In genomic region chr1:24488159-24488558, GRCh38 we compare ENCODE assay signal across 8 cellular contexts. TPM values are rescaled to one million over a fixed set of nuclear protein-coding genes. Genes with fewer than 3 reads are reported as not detected.
A peak's percentile ranks its signal among the peaks of the same experiment; 100 is the strongest.
DNase-seq lines count a peak whose midpoint lies in the region; ATAC-seq, FAIRE-seq and TF ChIP-seq lines count a peak whose summit lies in the region.
"Not testable (repeated sequence)": the region's sequence is repeated elsewhere in the genome, so short reads cannot be mapped to it uniquely, and the experiment has no call there.

No MANE protein-coding gene starts in this region.

- not testable (repeated sequence) for H3K9me1 ChIP-seq in K562 (ENCODE audit: control insufficient read depth, insufficient read depth, low read length)

- H3K9me3 Mint-ChIP-seq in naive thymus-derived CD4-positive, alpha-beta T cell = not testable (repeated sequence)

- H3K4me1 Mint-ChIP-seq in naive thymus-derived CD4-positive, alpha-beta T cell = peaks cover 41 to 89% (median 71%) of the 10 kb centered on the region in 7 donors

- peaks cover 15% of the 10 kb centered on the region for H3K9me3 ChIP-seq in K562 (replicated peaks; ENCODE audit: control insufficient read depth, insufficient read depth, low read depth, low read length)
- H3K9me3 ChIP-seq in naive thymus-derived CD4-positive, alpha-beta T cell (ENCODE audit: control insufficient read depth in 2 of 3, low read length in 3 of 3) = not testable (repeated sequence)

- not testable (repeated sequence) for TF ChIP-seq POLR2A in K562 (conservative IDR thresholded peaks at IDR 0.05)

- H3K27me3 Mint-ChIP-seq in naive thymus-derived CD4-positive, alpha-beta T cell = not testable (repeated sequence)

- FAIRE-seq in K562 (lab: Jason Lieb, UNC) = not testable (repeated sequence)

- ATAC-seq in K562 = not testable (repeated sequence)
- ATAC-seq in naive thymus-derived CD4-positive, alpha-beta T cell = peak; percentile 31
- ATAC-seq in stimulated activated naive CD8-positive, alpha-beta T cell treated with anti-CD3 and anti-CD28 coated beads, Interleukin-15, Interleukin-2, amounts not matched to agents 100 U/mL and 50 U/mL, for 24 hours = peak; percentile 80

- TF ChIP-seq RAD21 in K562 (CRISPR knock-in tag; conservative IDR thresholded peaks at IDR 0.05 in 1 of 2, IDR thresholded peaks at IDR 0.05 in 1 of 2) = not testable (repeated sequence)

- H3K79me2 ChIP-seq in K562 (ENCODE audit: control insufficient read depth, insufficient read depth, low read length) = not testable (repeated sequence)

- DNase-seq in GM12865 (ENCODE audit: low read depth) = peak; percentile 30
- DNase-seq in activated CD4-positive, alpha-beta T cell treated with anti-CD3 and anti-CD28 coated beads for 1 hour = peak; percentile 39
- peak; percentile 64 for DNase-seq in activated CD8-positive, alpha-beta memory T cell treated with anti-CD3 and anti-CD28 coated beads, Interleukin-2, amount 50 U/mL, for 24 hours (ENCODE audit: extremely low read depth)
- DNase-seq in activated T-helper 9 cell treated with anti-CD3 and anti-CD28 coated beads, Interleukin-2, amount 50 U/mL, for 16 hours (ENCODE audit: low read depth) = peak; percentile 58
- DNase-seq in K562 (ENCODE audit: extremely low read depth in 1 of 4, low spot score in 3 of 4) = not testable (repeated sequence)
- peak in 3 of 9 donors; percentile 31 to 77 (median 60) for DNase-seq in naive thymus-derived CD4-positive, alpha-beta T cell
- DNase-seq in stimulated activated CD4-positive, alpha-beta T cell treated with anti-CD3 and anti-CD28 coated beads, Interleukin-4, amount 100 ng/mL, for 24 hours = peak; percentile 84
- DNase-seq in stimulated activated naive CD8-positive, alpha-beta T cell treated with anti-CD3 and anti-CD28 coated beads, Interleukin-15, Interleukin-2, amounts not matched to agents 100 U/mL and 50 U/mL, for 24 hours = peak; percentile 67

- intact Hi-C loops in K562 (cut with micrococcal nuclease) = loop anchor here (5.0 kb wide), 1 partner anchor 39 kb away; no protein-coding TSS in a partner anchor
- intact Hi-C loops in naive thymus-derived CD4-positive, alpha-beta T cell (cut with micrococcal nuclease) = not testable (repeated sequence)

- not testable (repeated sequence) for H3K27me3 ChIP-seq in K562 (ENCODE audit: control insufficient read depth in 2 of 2, insufficient read depth in 2 of 2, low read length in 2 of 2); naive thymus-derived CD4-positive, alpha-beta T cell (ENCODE audit: control insufficient read depth in 2 of 2, insufficient read depth in 2 of 2, low read length in 2 of 2)

- TF ChIP-seq EP300 in K562 (IDR thresholded peaks at IDR 0.05; ENCODE audit: low read length) = not testable (repeated sequence)

- H2AFZ ChIP-seq in K562 (ENCODE audit: low read depth, low read length) = not testable (repeated sequence)

- H3K36me3 Mint-ChIP-seq in naive thymus-derived CD4-positive, alpha-beta T cell = peaks cover 3 to 34% (median 10%) of the 10 kb centered on the region in 5 donors

- BruUV-seq in K562 (replicated peaks; lab: Mats Ljungman, UMichigan) = not testable (repeated sequence)

- not testable (repeated sequence) for H3K27ac ChIP-seq in K562 (ENCODE audit: extremely low read depth, low read depth, low read length)
- peak overlapping the region; percentile 76 for H3K27ac ChIP-seq in naive thymus-derived CD4-positive, alpha-beta T cell (ENCODE audit: low read depth, low read length)

- peak overlapping the region; percentile 78 to 99 (median 90) for H3K27ac Mint-ChIP-seq in naive thymus-derived CD4-positive, alpha-beta T cell

- POLR2A ChIA-PET in K562 (lab: Yijun Ruan, JAX) = not testable (repeated sequence)
- POLR2A ChIA-PET in naive thymus-derived CD4-positive, alpha-beta T cell (lab: Charles Lee) = interaction anchor here (0.6 to 21.4 kb wide), 4 partner anchors 15 to 37 kb away, joined by 3 to 929 read pairs (median 11); partner anchors contain the start of gene RCAN3

- H3K4me3 ChIP-seq in GM12865 (ENCODE audit: low read depth, low read length); K562; naive thymus-derived CD4-positive, alpha-beta T cell (ENCODE audit: low read length): not testable (repeated sequence)

- 18% methylated on average over 7 of the region's 7 CpGs for WGBS in K562 (ENCODE audit: insufficient coverage, low coverage, missing lambda C conversion rate)

- in situ Hi-C loops in K562 (cut with MboI) = not testable (repeated sequence)

- H3K4me3 Mint-ChIP-seq in naive thymus-derived CD4-positive, alpha-beta T cell = peak overlapping the region in 9 of 10 donors; percentile 20 to 76 (median 65)

- H3K4me2 ChIP-seq in K562 (ENCODE audit: insufficient read depth, low read length) = not testable (repeated sequence)

- not testable (repeated sequence) for H4K20me1 ChIP-seq in K562 (replicated peaks; ENCODE audit: control insufficient read depth, insufficient read depth, low read length)

- H3K36me3 ChIP-seq in K562 (ENCODE audit: control insufficient read depth, insufficient read depth, low read length); naive thymus-derived CD4-positive, alpha-beta T cell (ENCODE audit: control insufficient read depth in 2 of 3, insufficient read depth in 3 of 3, low read length in 3 of 3): not testable (repeated sequence)

- not testable (repeated sequence) for H3K4me1 ChIP-seq in K562 (replicated peaks in 1 of 2; ENCODE audit: control insufficient read depth in 2 of 2, insufficient read depth in 2 of 2, low read length in 2 of 2)
- H3K4me1 ChIP-seq in naive thymus-derived CD4-positive, alpha-beta T cell (ENCODE audit: control insufficient read depth in 2 of 2, insufficient read depth in 2 of 2, low read length in 2 of 2) = peaks cover 35 to 65% of the 10 kb centered on the region in 2 donors

- not testable (repeated sequence) for TF ChIP-seq CTCF in GM12865 (IDR thresholded peaks at IDR 0.05; ENCODE audit: insufficient read depth, low read depth, low read length, missing control alignments); K562 (IDR thresholded peaks at IDR 0.05 in 2 of 3, conservative IDR thresholded peaks at IDR 0.05 in 1 of 3; ENCODE audit: insufficient read depth in 2 of 3, low read depth in 1 of 3, low read length in 3 of 3)

- H3K9ac ChIP-seq in K562 (ENCODE audit: insufficient read depth in 1 of 2, low read depth in 2 of 2, low read length in 2 of 2) = not testable (repeated sequence)

- CTCF ChIA-PET in K562 (lab: Yijun Ruan, JAX; ENCODE audit: low intra/inter-chr PET ratio) = not testable (repeated sequence)
- CTCF ChIA-PET in naive thymus-derived CD4-positive, alpha-beta T cell (lab: Charles Lee) = interaction anchor here (1.8 to 4.1 kb wide), 3 partner anchors 13 to 73 kb away, joined by 4 to 38 read pairs (median 13); partner anchors contain the start of genes NIPAL3 and RCAN3

TF ChIP-seq in K562, 482 proteins besides CTCF, POLR2A, EP300 and RAD21:
- TF ChIP-seq ARID1B (IDR thresholded peaks at IDR 0.05) (0 out of 2 replicates have a peak, but pooled peaks have one; percentile 14), CBFA2T3 (IDR thresholded peaks at IDR 0.05) (peak; percentile 54)
TF ChIP-seq in K562: peak in this region for 2; not testable (repeated sequence) for 480.

RNA-seq across cellular contexts. Expression of gene RCAN3, which starts 14.5 kb away (rescaled TPM):
- 0.09 and 0.51 TPM in 2 replicates for total RNA-seq in K562 (2011; cell fraction: chromatin; rRNA removed; ENCODE audit: low replicate concordance)
- total RNA-seq in K562 (2011; cell fraction: nucleolus; rRNA removed) = under 0.01 TPM in 1 of 2 replicates, not detected in the other
- 0.23 and 0.37 TPM in 2 replicates for total RNA-seq in K562 (2011; cell fraction: nucleoplasm; rRNA removed)
- total RNA-seq in K562 (2014; rRNA removed) (0.24 and 1.4 TPM in 2 replicates), K562 (2014; rRNA removed; fragmentation: Illumina TruSeq; extraction: Trizol) (0.29 and 0.33 TPM in 2 replicates), K562 (2015; rRNA removed; fragmentation: Illumina TruSeq; extraction: Trizol) (0.26 and 0.43 TPM in 2 replicates), K562 (2021) (0.42 and 0.84 TPM in 2 replicates)
- polyA plus RNA-seq in K562 (2011; rRNA removed) (0.07 and 0.45 TPM in 2 replicates), K562 (2014; fragmentation: Illumina TruSeq; extraction: Trizol) (0.43 and 0.55 TPM in 2 replicates), K562 (2014; fragmentation: Nextera tagmentation; extraction: Ambion mirVana) (under 1 TPM; 0.10 to 0.11 TPM), K562 (2014; rRNA removed) (0.23 and 1.4 TPM in 2 replicates)
- polyA plus RNA-seq in K562 (2011; cell fraction: cytosol; rRNA removed) = 0.09 and 0.16 TPM in 2 replicates
- polyA plus RNA-seq in K562 (2011; cell fraction: nucleus; rRNA removed) = 0.27 and 0.36 TPM in 2 replicates
- polyA plus RNA-seq in K562 (2012) = 0.58 and 0.69 TPM in 2 replicates
- 0.18 and 0.35 TPM in 2 replicates for polyA minus RNA-seq in K562 (2011; rRNA and poly(A)+ RNA removed)
- polyA minus RNA-seq in K562 (2011; cell fraction: cytosol; rRNA and poly(A)+ RNA removed) = 1.4 TPM in 1 of 2 replicates, not detected in the other
- polyA minus RNA-seq in K562 (2011; cell fraction: nucleus; rRNA and poly(A)+ RNA removed) = not detected in 2 replicates
- total RNA-seq in naive thymus-derived CD4-positive, alpha-beta T cell = 100 to 1,000 TPM in 4 of 5 experiments, 10 to 100 TPM in 1; 68.5 to 247 (median 183) TPM
- 100 to 1,000 TPM; 171 to 179 TPM for polyA plus RNA-seq in naive thymus-derived CD4-positive, alpha-beta T cell

Comparison
In these comparisons a context has a peak if more than half of its experiments do, and no peak if none do; other contexts are left out.
1. RNA of gene RCAN3, which starts 14.5 kb away (total RNA-seq): 68.5 to 247 TPM in naive thymus-derived CD4-positive, alpha-beta T cell; under 0.01 to 1.4 TPM in K562; every median in the first group is over 10 times any median in the second.